ENCODE assay signal across 8 cellular contexts in genomic region chr10:119518176-119518575, GRCh38. TPM values are rescaled to one million over a fixed set of nuclear protein-coding genes. Genes with fewer than 3 reads are reported as not detected.
A peak's percentile ranks its signal among the peaks of the same experiment; 100 is the strongest.
DNase-seq lines count a peak whose midpoint lies in the region; ATAC-seq, FAIRE-seq and TF ChIP-seq lines count a peak whose summit lies in the region.
"Had no signal": no experiment of that assay in that cellular context is flagged by ENCODE, and none has a peak within 500 bp of the region (broad histone marks: within the 10 kb centered on the region; RNA-seq: fewer than 3 reads in every experiment).

No MANE protein-coding gene starts in this region.

- H3K9me2 ChIP-seq in GM23248 (ENCODE audit: insufficient read depth) (no peaks in the 10 kb centered on the region), PC-3 (replicated peaks; ENCODE audit: low read length) (no peaks in the 10 kb centered on the region)

- in situ Hi-C loops in GM23248 (cut with MboI): no loop called here

- CTCF ChIA-PET in activated CD4-positive, alpha-beta memory T cell treated with anti-CD3 and anti-CD28 coated beads, Interleukin-2, amount 10 ng/mL, durations not matched to agents 7 days and 5 days (lab: Charles Lee): interaction anchor here (0.7 to 5.0 kb wide), 9 partner anchors 8 to 319 kb away, joined by 3 to 35 read pairs (median 3); partner anchors contain the start of genes BAG3 and RGS10
- CTCF ChIA-PET in PC-3 (lab: Charles Lee): no interaction called here

- H3K9me3 Mint-ChIP-seq in activated CD4-positive, alpha-beta memory T cell treated with anti-CD3 and anti-CD28 coated beads, Interleukin-2, amount 10 ng/mL, durations not matched to agents 7 days and 5 days: no peaks in the 10 kb centered on the region

- intact Hi-C loops in testis (cut with DNase I; ENCODE audit: low total_unique reads) (no loop called here), PC-3 (cut with micrococcal nuclease) (no loop called here)

- H2AFZ ChIP-seq in GM23248 (no peak overlapping the region), PC-3 (ENCODE audit: low read length) (no peak overlapping the region)

- TF ChIP-seq POLR2A in testis (IDR thresholded peaks at IDR 0.05): no peak

- H3K27ac ChIP-seq in small intestine (ENCODE audit: low read depth in 1 of 2, low read length in 1 of 2) (peak overlapping the region; percentile 47 to 60), testis (no peak overlapping the region), GM23248 (no peak overlapping the region), PC-3 (ENCODE audit: low read length) (no peak overlapping the region)

- peak overlapping the region; percentile 60 for H3K4me3 Mint-ChIP-seq in activated CD4-positive, alpha-beta memory T cell treated with anti-CD3 and anti-CD28 coated beads, Interleukin-2, amount 10 ng/mL, durations not matched to agents 7 days and 5 days

- TF ChIP-seq CTCF in testis (IDR thresholded peaks at IDR 0.05) (no peak), PC-3 (conservative IDR thresholded peaks at IDR 0.05; ENCODE audit: low read depth, low read length) (no peak)

- H3K4me2 ChIP-seq in GM23248 (ENCODE audit: unreplicated experiment) (no peak overlapping the region), PC-3 (ENCODE audit: low read length) (no peak overlapping the region)

- H3K27ac Mint-ChIP-seq in activated CD4-positive, alpha-beta memory T cell treated with anti-CD3 and anti-CD28 coated beads, Interleukin-2, amount 10 ng/mL, durations not matched to agents 7 days and 5 days: peak overlapping the region; percentile 94

- DNase-seq in activated CD4-positive, alpha-beta memory T cell treated with anti-CD3 and anti-CD28 coated beads, Interleukin-2, amount 10 ng/mL, durations not matched to agents 7 days and 5 days: no peak
- DNase-seq in small intestine: no peak
- no peak for DNase-seq in testis
- DNase-seq in GM23248: no peak
- DNase-seq in PC-3: no peak
- DNase-seq: NCI-H774 had no signal

- H3K4me1 Mint-ChIP-seq in activated CD4-positive, alpha-beta memory T cell treated with anti-CD3 and anti-CD28 coated beads, Interleukin-2, amount 10 ng/mL, durations not matched to agents 7 days and 5 days: peaks cover 42% of the 10 kb centered on the region

- H3K36me3 Mint-ChIP-seq in activated CD4-positive, alpha-beta memory T cell treated with anti-CD3 and anti-CD28 coated beads, Interleukin-2, amount 10 ng/mL, durations not matched to agents 7 days and 5 days (ENCODE audit: low read depth): peaks cover 58% of the 10 kb centered on the region

- no peak overlapping the region for H3K9ac ChIP-seq in GM23248
- no peak overlapping the region for H3K9ac ChIP-seq in PC-3 (ENCODE audit: low read length)

- no peaks in the 10 kb centered on the region for H3K27me3 Mint-ChIP-seq in activated CD4-positive, alpha-beta memory T cell treated with anti-CD3 and anti-CD28 coated beads, Interleukin-2, amount 10 ng/mL, durations not matched to agents 7 days and 5 days

- H3K4me1 ChIP-seq in small intestine (ENCODE audit: control insufficient read depth in 2 of 2, insufficient read depth in 1 of 2, low read depth in 1 of 2, low read length in 1 of 2) (peaks cover 0 to 8% of the 10 kb centered on the region in 2 donors), testis (no peaks in the 10 kb centered on the region), GM23248 (ENCODE audit: insufficient read depth) (peaks cover 19% of the 10 kb centered on the region), PC-3 (ENCODE audit: insufficient read depth, low read length) (peaks cover 29% of the 10 kb centered on the region)

- H4K20me1 ChIP-seq in GM23248 (ENCODE audit: insufficient read depth) (no peaks in the 10 kb centered on the region), PC-3 (ENCODE audit: low read length) (no peaks in the 10 kb centered on the region)

- 71 to 84% (median 75%) methylated on average over 9 of the region's 9 CpGs for WGBS in small intestine, 3 donors
- 82 to 94% methylated on average over 4 to 9 of the region's 9 CpGs for WGBS in testis, 2 donors
- 85 to 95% methylated on average over 9 of the region's 9 CpGs for WGBS in GM23248 (ENCODE audit: low coverage in 1 of 2, low lambda C conversion rate in 2 of 2, missing lambda C conversion rate in 2 of 2), 2 experiments

- no peaks in the 10 kb centered on the region for H3K9me3 ChIP-seq in small intestine (ENCODE audit: control insufficient read depth, low read depth)
- no peaks in the 10 kb centered on the region for H3K9me3 ChIP-seq in testis
- H3K9me3 ChIP-seq in GM23248 (ENCODE audit: low read depth): no peaks in the 10 kb centered on the region
- no peaks in the 10 kb centered on the region for H3K9me3 ChIP-seq in PC-3 (ENCODE audit: low read length)

- H3K27me3 ChIP-seq in small intestine (ENCODE audit: control insufficient read depth in 2 of 2, insufficient read depth in 2 of 2, low read length in 2 of 2) (no peaks in the 10 kb centered on the region), testis (no peaks in the 10 kb centered on the region), GM23248 (replicated peaks; ENCODE audit: insufficient read depth) (no peaks in the 10 kb centered on the region), PC-3 (ENCODE audit: low read length) (no peaks in the 10 kb centered on the region)

- no peak for FAIRE-seq in small intestine (lab: Jason Lieb, UNC)

- H3F3A ChIP-seq in GM23248 (ENCODE audit: insufficient read depth): peaks cover 12% of the 10 kb centered on the region
- no peaks in the 10 kb centered on the region for H3F3A ChIP-seq in PC-3 (ENCODE audit: low read length, unreplicated experiment)

- H3K36me3 ChIP-seq in small intestine (ENCODE audit: control insufficient read depth in 2 of 2, insufficient read depth in 2 of 2, low read length in 2 of 2) (no peaks in the 10 kb centered on the region), testis (ENCODE audit: low read depth, missing control alignments) (no peaks in the 10 kb centered on the region), GM23248 (ENCODE audit: low read depth) (no peaks in the 10 kb centered on the region; the same call in 1 of the 2 replicates), PC-3 (ENCODE audit: low read depth, low read length) (no peaks in the 10 kb centered on the region)

- BruUV-seq in PC-3 (replicated peaks; lab: Mats Ljungman, UMichigan): no TSS peak

- H3K4me3 ChIP-seq in small intestine (ENCODE audit: low read depth in 1 of 2, low read length in 2 of 2) (no peak overlapping the region), testis (no peak overlapping the region), GM23248 (no peak overlapping the region), PC-3 (ENCODE audit: low read length) (no peak overlapping the region)

- POLR2A ChIA-PET in activated CD4-positive, alpha-beta memory T cell treated with anti-CD3 and anti-CD28 coated beads, Interleukin-2, amount 10 ng/mL, durations not matched to agents 7 days and 5 days (lab: Charles Lee): interaction anchor here (0.7 to 5.2 kb wide), 15 partner anchors 9 to 342 kb away, joined by 3 to 43 read pairs (median 5); partner anchors contain the start of genes BAG3, GRK5, INPP5F and RGS10
- POLR2A ChIA-PET in PC-3 (lab: Charles Lee; ENCODE audit: unreplicated experiment): no interaction called here

- H3K79me2 ChIP-seq in GM23248 (ENCODE audit: insufficient read depth) (no peaks in the 10 kb centered on the region), PC-3 (ENCODE audit: low read length) (no peaks in the 10 kb centered on the region)

- ATAC-seq in GM19397 (IDR thresholded peaks at IDR 0.05; ENCODE audit: unreplicated experiment): peak; percentile 16
- peak; percentile 8 for ATAC-seq in HG02870 (IDR thresholded peaks at IDR 0.05; ENCODE audit: unreplicated experiment)
- ATAC-seq in PC-3: no peak

RNA-seq across cellular contexts. Expression of gene RGS10, which starts 24.3 kb away (rescaled TPM):
- total RNA-seq in activated CD4-positive, alpha-beta memory T cell treated with anti-CD3 and anti-CD28 coated beads, Interleukin-2, amount 10 ng/mL, durations not matched to agents 7 days and 5 days: 100 to 1,000 TPM; 137 to 140 TPM
- polyA plus RNA-seq in small intestine (10 to 100 TPM in 2 of 3 donors, 1 to 10 TPM in 1; 9.6 to 77.8 (median 25.4) TPM), testis (ENCODE audit: insufficient read depth, low read depth, low replicate concordance) (13.7 TPM), GM23248 (2016; fragmentation: Nextera tagmentation; extraction: Ambion mirVana) (38.7 and 40.3 TPM in 2 replicates)
- total RNA-seq in testis (1 to 10 TPM; 3.6 to 7.1 TPM), PC-3 (2014; rRNA removed) (22.0 and 27.6 TPM in 2 replicates)
- total RNA-seq in GM23248 (2014; rRNA removed; shearing (Covaris generic)): 26.9 and 27.8 TPM in 2 replicates

Comparison
In these comparisons a context has a peak if more than half of its experiments do, and no peak if none do; other contexts are left out.
1. H3K27ac ChIP-seq: peak in small intestine (2 of 2); none in testis (0 of 2), GM23248 (single experiment) and PC-3 (single experiment).